ENCODE assay signal across 1 cellular context in genomic region chr2:88691339-88692183, GRCh38.
TF ChIP-seq lines count a peak whose summit lies in the region.

Gene RPIA, plus strand, starts transcription at chr2:88691673. Its CDS starts 26 bp downstream, at chr2:88691699.

TF ChIP-seq in GM12878, 131 proteins besides CTCF, POLR2A, EP300 and RAD21 (continued from another document):
- TF ChIP-seq HSF1 (IDR thresholded peaks at IDR 0.05; ENCODE audit: low read depth, low read length) (0 out of 2 replicates have a peak, but pooled peaks have one; percentile 20), SMAD5 (IDR thresholded peaks at IDR 0.05; ENCODE audit: low read depth) (peak; percentile 78; the same call in 1 of the 2 replicates), EZH2 (IDR thresholded peaks at IDR 0.05; ENCODE audit: borderline replicate concordance, control insufficient read depth, low read depth, low read length) (no peak), WRNIP1 (IDR thresholded peaks at IDR 0.05; ENCODE audit: borderline replicate concordance, low read depth, low read length) (no peak; the same call in 1 of the 2 replicates), IRF4 (IDR thresholded peaks at IDR 0.05; ENCODE audit: low read depth, low read length) (0 out of 2 replicates have a peak, but pooled peaks have one; percentile 14), NRF1 (conservative IDR thresholded peaks at IDR 0.05; ENCODE audit: low read depth, low read length) (peak; percentile 34; the same call in 1 of the 2 replicates), RB1 (IDR thresholded peaks at IDR 0.05; ENCODE audit: borderline replicate concordance) (0 out of 2 replicates have a peak, but pooled peaks have one; percentile 20), CHD1 (IDR thresholded peaks at IDR 0.05; ENCODE audit: low read depth, low read length) (no peak), RELA (IDR thresholded peaks at IDR 0.05; ENCODE audit: borderline replicate concordance, partially characterized antibody) (peak; percentile 33), EED (IDR thresholded peaks at IDR 0.05; ENCODE audit: low read depth) (no peak), SIX5 (IDR thresholded peaks at IDR 0.05; ENCODE audit: low read depth, low read length, severe bottlenecking) (peak; percentile 98), HCFC1 (IDR thresholded peaks at IDR 0.05; ENCODE audit: low read length) (peak; percentile 99), MAX (IDR thresholded peaks at IDR 0.05; ENCODE audit: low read depth, low read length) (peak; percentile 85), NKRF (conservative IDR thresholded peaks at IDR 0.05) (peak; percentile 96), JUND (IDR thresholded peaks at IDR 0.05; ENCODE audit: low read depth, low read length) (no peak), CBX5 (IDR thresholded peaks at IDR 0.05; ENCODE audit: low read depth) (0 out of 2 replicates have a peak, but pooled peaks have one; percentile 22), HDAC6 (IDR thresholded peaks at IDR 0.05; ENCODE audit: unreplicated experiment) (no peak), POLR2AphosphoS2 (IDR thresholded peaks at IDR 0.05; ENCODE audit: low read depth, low read length) (peak; percentile 84), ZBED1 (IDR thresholded peaks at IDR 0.05; ENCODE audit: borderline replicate concordance) (0 out of 2 replicates have a peak, but pooled peaks have one; percentile 40), TARDBP (IDR thresholded peaks at IDR 0.05; ENCODE audit: borderline replicate concordance) (peak; percentile 96), MYC (IDR thresholded peaks at IDR 0.05; ENCODE audit: insufficient read depth, insufficient read length, insufficient replicate concordance, low read length, severe bottlenecking) (peak; percentile 82), ZZZ3 (IDR thresholded peaks at IDR 0.05; ENCODE audit: control insufficient read depth, insufficient read length, low read depth) (no peak), ZNF274 (IDR thresholded peaks at IDR 0.05; ENCODE audit: insufficient read depth, insufficient read length) (no peak), SIN3A (IDR thresholded peaks at IDR 0.05; ENCODE audit: low read depth, low read length) (peak; percentile 90), ZBTB40 (IDR thresholded peaks at IDR 0.05; ENCODE audit: borderline replicate concordance) (peak; percentile 89), MTA2 (IDR thresholded peaks at IDR 0.05; ENCODE audit: low read depth) (no peak), LARP7 (IDR thresholded peaks at IDR 0.05) (peak; percentile 79), NFXL1 (IDR thresholded peaks at IDR 0.05; ENCODE audit: borderline replicate concordance) (no peak), RFX5 (IDR thresholded peaks at IDR 0.05; ENCODE audit: low read depth, low read length) (0 out of 2 replicates have a peak, but pooled peaks have one; percentile 38), YY1 (IDR thresholded peaks at IDR 0.05; ENCODE audit: low read depth, low read length) (peak; percentile 65), TCF12 (IDR thresholded peaks at IDR 0.05; ENCODE audit: low read depth, low read length) (peak; percentile 76; the same call in 1 of the 2 replicates), E2F8 (IDR thresholded peaks at IDR 0.05; ENCODE audit: low read depth, partially characterized antibody) (peak; percentile 89), NR2C1 (IDR thresholded peaks at IDR 0.05) (peak; percentile 74), SKIL (IDR thresholded peaks at IDR 0.05; ENCODE audit: low read depth, poor library complexity, severe bottlenecking) (no peak), IRF3 (IDR thresholded peaks at IDR 0.05) (peak; percentile 5; the same call in 1 of the 2 replicates), NR2F1 (conservative IDR thresholded peaks at IDR 0.05) (peak; percentile 42), POLR2AphosphoS5 (IDR thresholded peaks at IDR 0.05; ENCODE audit: low read length) (peak; percentile 88), PAX5 (IDR thresholded peaks at IDR 0.05; ENCODE audit: borderline replicate concordance, low read depth, low read length) (no peak; the same call in 1 of the 2 replicates), FOXM1 (IDR thresholded peaks at IDR 0.05; ENCODE audit: low read depth, low read length) (peak; percentile 90), NBN (IDR thresholded peaks at IDR 0.05) (peak; percentile 96), SREBF1 (IDR thresholded peaks at IDR 0.05; ENCODE audit: low read length) (peak; percentile 80), RAD51 (IDR thresholded peaks at IDR 0.05) (peak; percentile 48), TCF7 (IDR thresholded peaks at IDR 0.05; ENCODE audit: borderline replicate concordance) (no peak), TBL1XR1 (IDR thresholded peaks at IDR 0.05; ENCODE audit: low read depth, low read length) (peak; percentile 53; the same call in 1 of the 2 replicates), SMC3 (IDR thresholded peaks at IDR 0.05; ENCODE audit: borderline replicate concordance, low read length) (no peak), RELB (IDR thresholded peaks at IDR 0.05; ENCODE audit: low read depth) (peak; percentile 64; the same call in 1 of the 2 replicates), SRF (IDR thresholded peaks at IDR 0.05; ENCODE audit: low read depth in 2 of 2, low read length in 2 of 2) (peak; percentile 41 to 82; a peak in 1 of 4 replicates), JUNB (IDR thresholded peaks at IDR 0.05) (no peak), GATAD2B (conservative IDR thresholded peaks at IDR 0.05; ENCODE audit: low read depth) (peak; percentile 79)
